10 cellular contexts compared by ENCODE assay signal in genomic region chr9:129773262-129774048, GRCh38.
A peak's percentile ranks its signal among the peaks of the same experiment; 100 is the strongest.
DNase-seq lines count a peak whose midpoint lies in the region; ATAC-seq lines count a peak whose summit lies in the region.
"Had no signal": no experiment of that assay in that cellular context is flagged by ENCODE, and none has a peak within 500 bp of the region (broad histone marks: within the 10 kb centered on the region; RNA-seq: fewer than 3 reads in every experiment).

No MANE protein-coding gene starts in this region.

- H3K4me3 ChIP-seq in skeletal muscle cell (ENCODE audit: low read depth, low read length): no peak overlapping the region
- H3K4me3 ChIP-seq: colonic mucosa had no signal

- peak; percentile 69 for DNase-seq in HK-2 (ENCODE audit: unreplicated experiment)
- DNase-seq in SKM-1 treated with dmso at 0.1 percent for 144 hours (lab: John Stamatoyannopoulos, UW; ENCODE audit: unreplicated experiment): peak; percentile 95
- DNase-seq in fibroblast of gingiva (ENCODE audit: low read depth): peak; percentile 77
- DNase-seq in skeletal muscle cell (ENCODE audit: low read depth): peak; percentile 34
- DNase-seq in activated CD4-positive, alpha-beta T cell treated with anti-CD3 and anti-CD28 coated beads for 4 hours: no peak
- DNase-seq in activated CD8-positive, alpha-beta memory T cell treated with anti-CD3 and anti-CD28 coated beads for 24 hours: no peak
- DNase-seq: colonic mucosa, NCI-H2107 had no signal

- ATAC-seq in GM21529 (IDR thresholded peaks at IDR 0.05; ENCODE audit: unreplicated experiment) (no peak), HG02610 (IDR thresholded peaks at IDR 0.05; ENCODE audit: unreplicated experiment) (no peak)

Comparison
In these comparisons a context has a peak if more than half of its experiments do, and no peak if none do; other contexts are left out.
1. DNase-seq: peak in HK-2 (single experiment), SKM-1 treated with dmso at 0.1 percent for 144 hours (single experiment), fibroblast of gingiva (single experiment) and skeletal muscle cell (single experiment); none in activated CD4-positive, alpha-beta T cell treated with anti-CD3 and anti-CD28 coated beads for 4 hours (0 of 2) and activated CD8-positive, alpha-beta memory T cell treated with anti-CD3 and anti-CD28 coated beads for 24 hours (single experiment).